Comparison of ENCODE assay signal across 17 cellular contexts in genomic region chr15:26628071-26628470, GRCh38.
DNase-seq lines count a peak whose midpoint lies in the region; TF ChIP-seq lines count a peak whose summit lies in the region.
"Had no signal": no experiment of that assay in that cellular context is flagged by ENCODE, and none has a peak within 500 bp of the region (broad histone marks: within the 10 kb centered on the region; RNA-seq: fewer than 3 reads in every experiment).

No MANE protein-coding gene starts in this region.

- no peak overlapping the region for H3K23ac ChIP-seq in mesendoderm (ENCODE audit: low read length)

- TF ChIP-seq CTCF in WERI-Rb-1 (IDR thresholded peaks at IDR 0.05; ENCODE audit: low read depth, low read length), result no peak

- no peak overlapping the region for H3K4me2 ChIP-seq in mesendoderm (ENCODE audit: low read length)

- H3K79me2 ChIP-seq in mesendoderm (ENCODE audit: control insufficient read depth, insufficient read depth, low read length), result peaks cover 29% of the 10 kb centered on the region

- no peak overlapping the region for H4K8ac ChIP-seq in mesendoderm (ENCODE audit: low read depth, low read length)

- H2BK15ac ChIP-seq in mesendoderm (replicated peaks; ENCODE audit: low read depth), result no peak overlapping the region

- H3K79me1 ChIP-seq in mesendoderm (ENCODE audit: low read length), result peaks cover 10% of the 10 kb centered on the region

- H3K9me3 ChIP-seq in WERI-Rb-1 (ENCODE audit: severe bottlenecking), result no peaks in the 10 kb centered on the region
- H3K9me3 ChIP-seq: gastrocnemius medialis, ovary had no signal

- H2BK120ac ChIP-seq in mesendoderm (ENCODE audit: low read depth, low read length), result no peak overlapping the region

- no peak overlapping the region for H3K4ac ChIP-seq in mesendoderm (ENCODE audit: low read depth, low read length)

- H3K56ac ChIP-seq in mesendoderm (ENCODE audit: low read length), result peak overlapping the region; percentile 18

- H4K5ac ChIP-seq in mesendoderm (ENCODE audit: low read length), result peak overlapping the region; percentile 53

- no peak overlapping the region for H2BK5ac ChIP-seq in mesendoderm (ENCODE audit: low read length)

- no CpG with 5 or more reads among the region's 3 CpGs for WGBS in mesendoderm (ENCODE audit: extremely low coverage, insufficient coverage, low lambda C conversion rate)

- H3K36me3 ChIP-seq in mesendoderm (ENCODE audit: control insufficient read depth, insufficient read depth, low read length), result no peaks in the 10 kb centered on the region
- no peaks in the 10 kb centered on the region; the same call in 1 of the 2 replicates for H3K36me3 ChIP-seq in WERI-Rb-1
- H3K36me3 ChIP-seq: gastrocnemius medialis, ovary, spleen had no signal

- H3K9ac ChIP-seq in mesendoderm (ENCODE audit: low read length), result peak overlapping the region; percentile 48

- H3K27ac ChIP-seq in mesendoderm (ENCODE audit: low read depth, low read length) (no peak overlapping the region), WERI-Rb-1 (no peak overlapping the region)
- H3K27ac ChIP-seq: gastrocnemius medialis, ovary had no signal

- H3K18ac ChIP-seq in mesendoderm (ENCODE audit: low read length), result no peak overlapping the region

- peaks cover 24% of the 10 kb centered on the region for H3K4me1 ChIP-seq in mesendoderm (ENCODE audit: control insufficient read depth, low read depth, low read length)
- H3K4me1 ChIP-seq: gastrocnemius medialis, spleen had no signal

- H3K4me3 ChIP-seq in mesendoderm (ENCODE audit: low read length) (no peak overlapping the region), WERI-Rb-1 (ENCODE audit: low read depth, low read length) (no peak overlapping the region)
- H3K4me3 ChIP-seq: ovary had no signal

- H2AK5ac ChIP-seq in mesendoderm (ENCODE audit: low read length), result no peak overlapping the region

- H3K27me3 ChIP-seq in mesendoderm (ENCODE audit: insufficient read depth, low read length, poor library complexity) (no peaks in the 10 kb centered on the region), WERI-Rb-1 (ENCODE audit: insufficient read depth, low read depth, severe bottlenecking) (no peaks in the 10 kb centered on the region)
- H3K27me3 ChIP-seq: gastrocnemius medialis, ovary, spleen had no signal

- peak; percentile 34 for DNase-seq in COR-L47 (lab: John Stamatoyannopoulos, UW)
- DNase-seq in NCI-H146 (lab: John Stamatoyannopoulos, UW), result peak; percentile 65
- DNase-seq in amniotic epithelial cell (ENCODE audit: low read depth), result peak; percentile 2
- peak; percentile 33 for DNase-seq in mesendoderm
- DNase-seq in WERI-Rb-1, result no peak
- no peak for DNase-seq in activated gamma-delta T cell treated with Interleukin-2 at 50 U/mL for 16 hours
- DNase-seq in NCI-H2227 (lab: John Stamatoyannopoulos, UW; ENCODE audit: unreplicated experiment), result no peak
- no peak for DNase-seq in NCI-H187 (lab: John Stamatoyannopoulos, UW)
- DNase-seq: activated CD4-positive, alpha-beta T cell treated with anti-CD3 and anti-CD28 coated beads for 4 hours; activated T-cell treated with anti-CD3 and anti-CD28 coated beads, Interleukin-2, amount 50 U/mL, for 4 hours; cerebellar nuclear complex; DMS53; gastrocnemius medialis; NCI-H226; ovary; spleen; stimulated activated naive CD4-positive, alpha-beta T cell had no signal

Comparison
In these comparisons a context has a peak if more than half of its experiments do, and no peak if none do; other contexts are left out.
1. DNase-seq: peak in COR-L47 (single experiment), NCI-H146 (single experiment), amniotic epithelial cell (single experiment) and mesendoderm (single experiment); none in WERI-Rb-1 (single experiment), activated gamma-delta T cell treated with Interleukin-2 at 50 U/mL for 16 hours (single experiment), NCI-H2227 (single experiment) and NCI-H187 (0 of 2).